Comparison of ENCODE assay signal across 8 cellular contexts in genomic region chr19:1856698-1857603, GRCh38. TPM values are rescaled to one million over a fixed set of nuclear protein-coding genes. Genes with fewer than 3 reads are reported as not detected.
DNase-seq lines count a peak whose midpoint lies in the region; ATAC-seq and TF ChIP-seq lines count a peak whose summit lies in the region.

No MANE protein-coding gene starts in this region.

- H3K14ac ChIP-seq in neuronal stem cell (ENCODE audit: low read length) = no peak overlapping the region

- no peak overlapping the region for H2AFZ ChIP-seq in neuronal stem cell (ENCODE audit: low read length)

- H3K9ac ChIP-seq in neuronal stem cell (ENCODE audit: low read depth, low read length, poor library complexity) = peak overlapping the region; percentile 77

- ATAC-seq in gastroesophageal sphincter (peak; percentile 69), HG02610 (IDR thresholded peaks at IDR 0.05; ENCODE audit: unreplicated experiment) (no peak)

- H3K27me3 ChIP-seq in gastroesophageal sphincter = peaks cover 69% of the 10 kb centered on the region
- peaks cover 7 to 57% (median 15%) of the 10 kb centered on the region in 3 experiments for H3K27me3 ChIP-seq in neuronal stem cell (ENCODE audit: control insufficient read depth in 3 of 3, insufficient read depth in 3 of 3, low read depth in 1 of 3, low read length in 3 of 3)

- H3K4me1 ChIP-seq in gastroesophageal sphincter (peaks cover 0 to 100% (median 74%) of the 10 kb centered on the region in 3 donors), neuronal stem cell (ENCODE audit: control insufficient read depth in 2 of 2, insufficient read depth in 1 of 2, low read depth in 1 of 2, low read length in 2 of 2) (peaks cover 52 to 55% of the 10 kb centered on the region in 2 donors)

- no peak overlapping the region for H4K8ac ChIP-seq in neuronal stem cell (ENCODE audit: low read depth, low read length)

- peak overlapping the region; percentile 46 for H2BK12ac ChIP-seq in neuronal stem cell (ENCODE audit: low read length)

- H3K4ac ChIP-seq in neuronal stem cell (ENCODE audit: low read length) = peak overlapping the region; percentile 53

- H2BK120ac ChIP-seq in neuronal stem cell (ENCODE audit: low read depth, low read length) = no peak overlapping the region

- H3K27ac ChIP-seq in gastroesophageal sphincter (peak overlapping the region; percentile 54 to 89 (median 84)), neuronal stem cell (replicated peaks; ENCODE audit: low read length) (no peak overlapping the region)

- H3K4me2 ChIP-seq in neuronal stem cell (ENCODE audit: insufficient read depth, low read length, poor library complexity, severe bottlenecking) = peak overlapping the region; percentile 73

- H3K79me1 ChIP-seq in neuronal stem cell (ENCODE audit: low read depth, low read length) = peaks cover 21% of the 10 kb centered on the region

- H4K91ac ChIP-seq in neuronal stem cell (ENCODE audit: low read depth, low read length, poor library complexity) = no peak overlapping the region

- H3K4me3 Mint-ChIP-seq in activated naive CD4-positive, alpha-beta T cell treated with anti-CD3 and anti-CD28 coated beads, Interleukin-2, amount 10 ng/mL, durations not matched to agents 7 days and 5 days = peak overlapping the region; percentile 82

- TF ChIP-seq POLR2A in gastroesophageal sphincter (IDR thresholded peaks at IDR 0.05) = peak in 1 of 2 donors; percentile 10

- TF ChIP-seq EP300 in gastroesophageal sphincter (IDR thresholded peaks at IDR 0.05) = no peak

- peaks cover 3% of the 10 kb centered on the region for H3K36me3 Mint-ChIP-seq in activated naive CD4-positive, alpha-beta T cell treated with anti-CD3 and anti-CD28 coated beads, Interleukin-2, amount 10 ng/mL, durations not matched to agents 7 days and 5 days

- peak overlapping the region; percentile 55 for H3K23ac ChIP-seq in neuronal stem cell (ENCODE audit: low read depth, low read length, poor library complexity)

- H3K9me3 ChIP-seq in gastroesophageal sphincter (no peaks in the 10 kb centered on the region), neuronal stem cell (replicated peaks in 1 of 2; ENCODE audit: control insufficient read depth in 2 of 2, insufficient read depth in 1 of 2, low read depth in 1 of 2, low read length in 2 of 2) (no peaks in the 10 kb centered on the region)

- peak overlapping the region; percentile 87 for H3K18ac ChIP-seq in neuronal stem cell (ENCODE audit: low read length)

- H3K27me3 Mint-ChIP-seq in activated naive CD4-positive, alpha-beta T cell treated with anti-CD3 and anti-CD28 coated beads, Interleukin-2, amount 10 ng/mL, durations not matched to agents 7 days and 5 days = no peaks in the 10 kb centered on the region

- DNase-seq in DMS 273 (lab: John Stamatoyannopoulos, UW; ENCODE audit: unreplicated experiment) (peak; percentile 85), DMS 273 treated with DMSO at 0.1 percent for 48 hours (lab: John Stamatoyannopoulos, UW) (no peak), NOMO-1 treated with dmso at 0.1 percent for 144 hours (lab: John Stamatoyannopoulos, UW; ENCODE audit: unreplicated experiment) (peak; percentile 88), neuronal stem cell (ENCODE audit: low spot score) (no peak), superior temporal gyrus (ENCODE audit: extremely low spot score) (no peak)
- DNase-seq in activated naive CD4-positive, alpha-beta T cell treated with anti-CD3 and anti-CD28 coated beads, Interleukin-2, amount 10 ng/mL, durations not matched to agents 7 days and 5 days = peak; percentile 62

- no peak for TF ChIP-seq CTCF in gastroesophageal sphincter (IDR thresholded peaks at IDR 0.05)

- H3K9me3 Mint-ChIP-seq in activated naive CD4-positive, alpha-beta T cell treated with anti-CD3 and anti-CD28 coated beads, Interleukin-2, amount 10 ng/mL, durations not matched to agents 7 days and 5 days = no peaks in the 10 kb centered on the region

- H2BK15ac ChIP-seq in neuronal stem cell (ENCODE audit: low read length) = peak overlapping the region; percentile 26

- H3K27ac Mint-ChIP-seq in activated naive CD4-positive, alpha-beta T cell treated with anti-CD3 and anti-CD28 coated beads, Interleukin-2, amount 10 ng/mL, durations not matched to agents 7 days and 5 days = peak overlapping the region; percentile 98

- H3K4me3 ChIP-seq in gastroesophageal sphincter = peak overlapping the region; percentile 35 to 57
- peak overlapping the region in 1 of 2 donors; percentile 56 for H3K4me3 ChIP-seq in neuronal stem cell (ENCODE audit: low read length in 2 of 2)

- no CpG with 5 or more reads among the region's 73 CpGs for WGBS in gastroesophageal sphincter (ENCODE audit: low coverage in 1 of 2), 2 donors
- WGBS in neuronal stem cell (ENCODE audit: extremely low coverage in 2 of 2, insufficient read length in 2 of 2, insufficient replicate concordance in 1 of 2), 2 donors = no CpG with 5 or more reads among the region's 73 CpGs

- no peaks in the 10 kb centered on the region for H3K36me3 ChIP-seq in gastroesophageal sphincter
- H3K36me3 ChIP-seq in neuronal stem cell (replicated peaks in 1 of 2; ENCODE audit: control insufficient read depth in 2 of 2, insufficient read depth in 2 of 2, low read length in 2 of 2) = no peaks in the 10 kb centered on the region

- CTCF ChIA-PET in activated naive CD4-positive, alpha-beta T cell treated with anti-CD3 and anti-CD28 coated beads, Interleukin-2, amount 10 ng/mL, durations not matched to agents 7 days and 5 days (lab: Charles Lee) = interaction anchor here (0.9 to 1.1 kb wide), 2 partner anchors 18 to 19 kb away, joined by 3 read pairs; no protein-coding TSS in a partner anchor

- H2AK5ac ChIP-seq in neuronal stem cell (ENCODE audit: low read depth, low read length) = peak overlapping the region; percentile 96

- H3K4me1 Mint-ChIP-seq in activated naive CD4-positive, alpha-beta T cell treated with anti-CD3 and anti-CD28 coated beads, Interleukin-2, amount 10 ng/mL, durations not matched to agents 7 days and 5 days = peaks cover 69% of the 10 kb centered on the region

- peak overlapping the region; percentile 39 for H2BK5ac ChIP-seq in neuronal stem cell (ENCODE audit: low read length)

RNA-seq across cellular contexts. Expression of gene KLF16, which starts 6.4 kb away (rescaled TPM):
- total RNA-seq in gastroesophageal sphincter = 1 to 10 TPM; 1.4 to 7.1 (median 5.5) TPM
- 12.8 TPM for polyA plus RNA-seq in neuronal stem cell (2013, experiment 1 of 2)
- polyA plus RNA-seq in neuronal stem cell (2013, experiment 2 of 2) = 12.5 TPM

RNA-seq across cellular contexts. Expression of gene REXO1, which starts 8.7 kb away (rescaled TPM):
- 10 to 100 TPM; 11.4 to 29.9 (median 16.1) TPM for total RNA-seq in gastroesophageal sphincter
- 15.0 TPM for polyA plus RNA-seq in neuronal stem cell (2013, experiment 1 of 2)
- polyA plus RNA-seq in neuronal stem cell (2013, experiment 2 of 2) = 16.5 TPM

RNA-seq across cellular contexts. Expression of gene ABHD17A, which starts 28.3 kb away (rescaled TPM):
- total RNA-seq in gastroesophageal sphincter = 100 to 1,000 TPM in 1 of 4 donors, 10 to 100 TPM in 3; 80.0 to 117 (median 91.0) TPM
- polyA plus RNA-seq in neuronal stem cell (2013, experiment 1 of 2) = 44.4 TPM
- 44.1 TPM for polyA plus RNA-seq in neuronal stem cell (2013, experiment 2 of 2)

RNA-seq across cellular contexts. Expression of gene ATP8B3, which starts 44.9 kb away (rescaled TPM):
- 1 to 10 TPM in 1 of 4 donors, under 1 TPM in 3; 0.27 to 1.4 (median 0.48) TPM for total RNA-seq in gastroesophageal sphincter
- polyA plus RNA-seq in neuronal stem cell (2013, experiment 1 of 2) = 0.79 TPM
- polyA plus RNA-seq in neuronal stem cell (2013, experiment 2 of 2) = 0.80 TPM

RNA-seq across cellular contexts. Expression of gene ADAT3, which starts 48.2 kb away (rescaled TPM):
- 1 to 10 TPM in 3 of 4 donors, under 1 TPM in 1; 0.47 to 4.2 (median 2.3) TPM for total RNA-seq in gastroesophageal sphincter
- polyA plus RNA-seq in neuronal stem cell (2013, experiment 1 of 2) = 4.4 TPM
- 3.8 TPM for polyA plus RNA-seq in neuronal stem cell (2013, experiment 2 of 2)

Comparison
In these comparisons a context has a peak if more than half of its experiments do, and no peak if none do; other contexts are left out.
1. DNase-seq: peak in DMS 273 (single experiment), NOMO-1 treated with dmso at 0.1 percent for 144 hours (single experiment) and activated naive CD4-positive, alpha-beta T cell treated with anti-CD3 and anti-CD28 coated beads, Interleukin-2, amount 10 ng/mL, durations not matched to agents 7 days and 5 days (single experiment); none in DMS 273 treated with DMSO at 0.1 percent for 48 hours (single experiment), neuronal stem cell (single experiment) and superior temporal gyrus (single experiment).